In the genomic region with DNA sequence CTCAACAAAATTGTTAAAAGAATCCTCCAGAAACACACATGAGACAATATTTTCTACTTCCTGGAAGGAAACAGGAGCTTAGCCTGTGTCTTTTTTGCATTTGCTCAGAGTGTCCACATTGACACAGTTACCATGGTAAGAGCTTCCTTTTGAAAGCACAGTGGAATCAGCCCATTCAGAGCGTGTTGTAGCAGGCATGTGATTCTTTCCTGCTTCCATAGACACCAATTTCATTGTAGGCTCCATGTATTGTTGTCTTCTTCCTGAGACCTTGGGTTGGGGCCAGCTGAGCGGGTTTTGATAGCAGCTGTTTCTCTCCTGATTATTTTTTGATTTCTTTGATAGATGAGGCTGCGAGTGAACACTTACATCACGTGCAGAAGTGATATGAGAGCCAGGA, we compare ENCODE assay signal across 12 cellular contexts. TPM values are rescaled to one million over a fixed set of nuclear protein-coding genes. Genes with fewer than 3 reads are reported as not detected.
DNase-seq lines count a peak whose midpoint lies in the region; ATAC-seq and TF ChIP-seq lines count a peak whose summit lies in the region.
"Had no signal": no experiment of that assay in that cellular context is flagged by ENCODE, and none has a peak within 500 bp of the region (broad histone marks: within the 10 kb centered on the region; RNA-seq: fewer than 3 reads in every experiment).

No MANE protein-coding gene starts in this region.

- H3K36me3 Mint-ChIP-seq in endothelial cell (ENCODE audit: low read depth, unreplicated experiment): no peaks in the 10 kb centered on the region

- no peaks in the 10 kb centered on the region for H3K36me3 ChIP-seq in upper lobe of right lung

- DNase-seq in Right ventricle myocardium superior (peak; percentile 51), Right ventricle myocardium inferior (ENCODE audit: missing footprints) (no peak), endothelial cell (ENCODE audit: low spot score) (peak; percentile 28), medulla oblongata (ENCODE audit: extremely low spot score) (peak; percentile 78), upper lobe of right lung (no peak)
- DNase-seq in stimulated activated CD4-positive, alpha-beta T cell treated with anti-CD3 and anti-CD28 coated beads, Interleukin-4, amount 100 ng/mL, for 4 hours: no peak
- DNase-seq: MV-4-11; stimulated activated naive CD8-positive, alpha-beta T cell treated with anti-CD3 and anti-CD28 coated beads, Interleukin-15, amount 100 ng/mL, for 72 hours had no signal

- no peaks in the 10 kb centered on the region for H3K9me3 Mint-ChIP-seq in endothelial cell (ENCODE audit: unreplicated experiment)
- H3K9me3 Mint-ChIP-seq: stimulated activated naive CD8-positive, alpha-beta T cell treated with anti-CD3 and anti-CD28 coated beads, Interleukin-15, amount 100 ng/mL, for 72 hours; T-helper 1 cell treated with Interleukin-12 subunit alpha and Interleukin-12 subunit beta and Interleukin-4 antibody, amounts not matched to agents 30 μg/mL and 1 μg/mL, for 36 hours had no signal

- no peak overlapping the region for H3K4me3 ChIP-seq in upper lobe of right lung

- peak overlapping the region; percentile 70 for H3K27ac ChIP-seq in upper lobe of right lung
- H3K27ac ChIP-seq: HL-60 had no signal

- H3K4me1 ChIP-seq in upper lobe of right lung: peaks cover 35% of the 10 kb centered on the region

- H3K27ac Mint-ChIP-seq in endothelial cell (ENCODE audit: unreplicated experiment): peak overlapping the region; percentile 97
- H3K27ac Mint-ChIP-seq: T-helper 1 cell treated with Interleukin-12 subunit alpha and Interleukin-12 subunit beta and Interleukin-4 antibody, amounts not matched to agents 30 μg/mL and 1 μg/mL, for 36 hours had no signal

- ATAC-seq in Right ventricle myocardium superior (ENCODE audit: poor library complexity): no peak
- ATAC-seq in Right ventricle myocardium inferior: no peak
- ATAC-seq in upper lobe of right lung: peak; percentile 7
- ATAC-seq in HG03159 (IDR thresholded peaks at IDR 0.05; ENCODE audit: unreplicated experiment): no peak
- no peak for ATAC-seq in GM21381 (IDR thresholded peaks at IDR 0.05; ENCODE audit: unreplicated experiment)
- ATAC-seq: stimulated activated naive CD8-positive, alpha-beta T cell treated with anti-CD3 and anti-CD28 coated beads, Interleukin-15, amount 100 ng/mL, for 72 hours had no signal

- H3K27me3 Mint-ChIP-seq in endothelial cell (ENCODE audit: unreplicated experiment): no peaks in the 10 kb centered on the region
- H3K27me3 Mint-ChIP-seq: stimulated activated naive CD8-positive, alpha-beta T cell treated with anti-CD3 and anti-CD28 coated beads, Interleukin-15, amount 100 ng/mL, for 72 hours had no signal

- no peaks in the 10 kb centered on the region for H3K27me3 ChIP-seq in upper lobe of right lung

- no peak for TF ChIP-seq CTCF in endothelial cell (IDR thresholded peaks at IDR 0.05; ENCODE audit: unreplicated experiment)
- TF ChIP-seq CTCF in upper lobe of right lung (IDR thresholded peaks at IDR 0.05): no peak

- no peak overlapping the region for H3K4me3 Mint-ChIP-seq in endothelial cell (ENCODE audit: unreplicated experiment)
- H3K4me3 Mint-ChIP-seq: stimulated activated naive CD8-positive, alpha-beta T cell treated with anti-CD3 and anti-CD28 coated beads, Interleukin-15, amount 100 ng/mL, for 72 hours; T-helper 1 cell treated with Interleukin-12 subunit alpha and Interleukin-12 subunit beta and Interleukin-4 antibody, amounts not matched to agents 30 μg/mL and 1 μg/mL, for 36 hours had no signal

- H3K9me3 ChIP-seq in upper lobe of right lung: no peaks in the 10 kb centered on the region

- H3K4me1 Mint-ChIP-seq in endothelial cell (ENCODE audit: unreplicated experiment): peaks cover 65% of the 10 kb centered on the region

- intact Hi-C loops in Right ventricle myocardium superior (cut with DNase I): no loop called here
- intact Hi-C loops in Right ventricle myocardium inferior (cut with DNase I): no loop called here
- intact Hi-C loops in upper lobe of right lung (cut with DNase I): no loop called here

RNA-seq across cellular contexts. Expression of a gene that starts 44.9 kb away (rescaled TPM):
- total RNA-seq in Right ventricle myocardium superior (24.3 TPM), Right ventricle myocardium inferior (29.7 TPM), endothelial cell (ENCODE audit: unreplicated experiment) (41.0 TPM), upper lobe of right lung (70.8 TPM)

RNA-seq across cellular contexts. Expression of a gene that starts 52.8 kb away (rescaled TPM):
- total RNA-seq in Right ventricle myocardium superior (28.9 TPM), Right ventricle myocardium inferior (26.5 TPM), endothelial cell (ENCODE audit: unreplicated experiment) (3.8 TPM), upper lobe of right lung (13.1 TPM)

Comparison
In these comparisons a context has a peak if more than half of its experiments do, and no peak if none do; other contexts are left out.
1. DNase-seq: peak in Right ventricle myocardium superior (single experiment), endothelial cell (single experiment) and medulla oblongata (single experiment); none in Right ventricle myocardium inferior (single experiment), upper lobe of right lung (single experiment) and stimulated activated CD4-positive, alpha-beta T cell treated with anti-CD3 and anti-CD28 coated beads, Interleukin-4, amount 100 ng/mL, for 4 hours (0 of 2).